ENCODE assay signal across 20 cellular contexts in genomic region chr4:80831383-80832361, GRCh38.
DNase-seq lines count a peak whose midpoint lies in the region; FAIRE-seq and TF ChIP-seq lines count a peak whose summit lies in the region.
"Had no signal": no experiment of that assay in that cellular context is flagged by ENCODE, and none has a peak within 500 bp of the region (broad histone marks: within the 10 kb centered on the region; RNA-seq: fewer than 3 reads in every experiment).

No MANE protein-coding gene starts in this region.

- peak; percentile 1 for DNase-seq in A172 (ENCODE audit: low spot score)
- DNase-seq in GM04504 (ENCODE audit: low read depth), result peak; percentile 10
- DNase-seq in SK-N-SH, result no peak
- DNase-seq in fibroblast of mammary gland (ENCODE audit: low read depth), result peak; percentile 40
- no peak for DNase-seq in HuH-7.5 (ENCODE audit: low spot score)
- DNase-seq in effector CD4-positive, alpha-beta T cell, result no peak
- no peak for DNase-seq in NCI-H2107 (lab: John Stamatoyannopoulos, UW)
- DNase-seq in H54 (ENCODE audit: insufficient read length, low spot score), result no peak
- DNase-seq: 8988T; activated CD4-positive, alpha-beta T cell treated with anti-CD3 and anti-CD28 coated beads, Interleukin-2, amount 10 ng/mL, durations not matched to agents 24 days and 14 days; C1 segment of cervical spinal cord; heart left ventricle; left ventricle myocardium superior; midbrain; natural killer cell; NCI-H524; T-helper 2 cell; transverse colon had no signal

- no peaks in the 10 kb centered on the region for H3K9me2 ChIP-seq in SK-N-SH

- H3K4me3 ChIP-seq in SK-N-SH (ENCODE audit: low read depth in 2 of 2, low read length in 1 of 2) (no peak overlapping the region), fibroblast of mammary gland (ENCODE audit: control insufficient read depth, low read depth, low read length) (no peak overlapping the region)
- H3K4me3 ChIP-seq: heart left ventricle, transverse colon had no signal

- no peaks in the 10 kb centered on the region for H3K36me3 ChIP-seq in SK-N-SH (replicated peaks in 1 of 2; ENCODE audit: control insufficient read depth in 1 of 2, insufficient read depth in 2 of 2, low read length in 1 of 2)
- H3K36me3 ChIP-seq: heart left ventricle, transverse colon had no signal

- no peak for FAIRE-seq in H54 (lab: Jason Lieb, UNC)
- FAIRE-seq: RCC 7860 had no signal

- peak overlapping the region; percentile 21; the same call in 1 of the 2 replicates for H3K4me2 ChIP-seq in SK-N-SH

- CTCF ChIA-PET in SK-N-SH (lab: Yijun Ruan, JAX), result no interaction called here

- no peaks in the 10 kb centered on the region for H4K20me1 ChIP-seq in SK-N-SH (ENCODE audit: insufficient read depth)

- POLR2A ChIA-PET in SK-N-SH (lab: Yijun Ruan, JAX), result no interaction called here

- no peaks in the 10 kb centered on the region for H3K9me3 ChIP-seq in SK-N-SH
- H3K9me3 ChIP-seq: transverse colon had no signal

- TF ChIP-seq EP300 in SK-N-SH (IDR thresholded peaks at IDR 0.05; ENCODE audit: borderline replicate concordance in 1 of 2, low read depth in 1 of 2, low read length in 1 of 2), result no peak

- 0 out of 4 replicates have a peak, but pooled peaks cover 0 to 3% of the 10 kb centered on the region in 2 experiments for H3K4me1 ChIP-seq in SK-N-SH (ENCODE audit: control insufficient read depth in 1 of 2, insufficient read depth in 2 of 2, low read depth in 1 of 2, low read length in 1 of 2)
- H3K4me1 ChIP-seq: heart left ventricle, transverse colon had no signal

- no peaks in the 10 kb centered on the region for H3K79me2 ChIP-seq in SK-N-SH (ENCODE audit: insufficient read depth)

- peaks cover 14% of the 10 kb centered on the region for H3F3A ChIP-seq in SK-N-SH (replicated peaks; ENCODE audit: insufficient read depth)

- H3K27ac ChIP-seq in SK-N-SH (ENCODE audit: low read depth in 2 of 2, low read length in 1 of 2), result peak overlapping the region; percentile 35 to 58; a peak in 3 of 4 replicates
- H3K27ac ChIP-seq: heart left ventricle, transverse colon, VCaP had no signal

- WGBS in SK-N-SH (ENCODE audit: low lambda C conversion rate), result 13% methylated on average over 5 of the region's 5 CpGs

- no peaks in the 10 kb centered on the region for H3K27me3 ChIP-seq in SK-N-SH (ENCODE audit: insufficient read depth)
- H3K27me3 ChIP-seq: heart left ventricle, transverse colon had no signal

- H2AFZ ChIP-seq in SK-N-SH (ENCODE audit: low read depth), result 0 out of 2 replicates have a peak overlapping the region, but pooled peaks have one; percentile 7

- no peak for TF ChIP-seq POLR2A in H54 (IDR thresholded peaks at IDR 0.05; ENCODE audit: low read depth, low read length)

- H3K9ac ChIP-seq in SK-N-SH, result no peak overlapping the region

- TF ChIP-seq RAD21 in SK-N-SH (IDR thresholded peaks at IDR 0.05; ENCODE audit: low read length), result no peak

- TF ChIP-seq CTCF in SK-N-SH (IDR thresholded peaks at IDR 0.05), result no peak
- no peak for TF ChIP-seq CTCF in fibroblast of mammary gland (conservative IDR thresholded peaks at IDR 0.05; ENCODE audit: control insufficient read depth, insufficient read depth, low read depth, low read length)

TF ChIP-seq in SK-N-SH, 30 proteins besides CTCF, POLR2A, EP300 and RAD21:
- TF ChIP-seq YY1 (IDR thresholded peaks at IDR 0.05; ENCODE audit: low read depth) (no peak), PBX3 (IDR thresholded peaks at IDR 0.05) (0 out of 2 replicates have a peak, but pooled peaks have one; percentile 31), JUND (IDR thresholded peaks at IDR 0.05) (0 out of 2 replicates have a peak, but pooled peaks have one; percentile 5)
TF ChIP-seq in SK-N-SH: peak in this region for 2.

Comparison
In these comparisons a context has a peak if more than half of its experiments do, and no peak if none do; other contexts are left out.
1. DNase-seq: peak in A172 (single experiment), GM04504 (single experiment) and fibroblast of mammary gland (single experiment); none in SK-N-SH (single experiment), HuH-7.5 (single experiment), effector CD4-positive, alpha-beta T cell (single experiment), NCI-H2107 (single experiment) and H54 (single experiment).